ENCODE assay signal across 1 cellular context in genomic region chr10:95561200-95562177, GRCh38.
TF ChIP-seq lines count a peak whose summit lies in the region.

SORBS1 (minus strand) TSS chr10:95561371; CDS start chr10:95441135, 120,236 bp downstream.

TF ChIP-seq in K562, 482 proteins besides CTCF, POLR2A, EP300 and RAD21 (continued from another document and continues in another):
- TF ChIP-seq PTRF (tag; IDR thresholded peaks at IDR 0.05) (no peak), ADNP (tag; IDR thresholded peaks at IDR 0.05) (peak; percentile 100), STAG1 (CRISPR knock-in tag; IDR thresholded peaks at IDR 0.05; ENCODE audit: borderline replicate concordance) (no peak), HINFP (tag; conservative IDR thresholded peaks at IDR 0.05; ENCODE audit: low read depth) (no peak), MIER1 (IDR thresholded peaks at IDR 0.05; ENCODE audit: low read depth) (no peak), RBM34 (IDR thresholded peaks at IDR 0.05; ENCODE audit: borderline replicate concordance, insufficient read depth, low read length) (no peak), MYC (IDR thresholded peaks at IDR 0.05; ENCODE audit: low read depth, low read length) (peak; percentile 58), MYC (CRISPR knock-in tag; IDR thresholded peaks at IDR 0.05; ENCODE audit: borderline replicate concordance, low read depth) (no peak), KDM1A (IDR thresholded peaks at IDR 0.05) (peak; percentile 94 to 97), LARP7 (IDR thresholded peaks at IDR 0.05) (no peak), CBX3 (IDR thresholded peaks at IDR 0.05; ENCODE audit: borderline replicate concordance in 1 of 2, low read length in 2 of 2) (peak in 1 of 2 experiments; percentile 81; a peak in 2 of 3 replicates), NR1H2 (CRISPR knock-in tag; IDR thresholded peaks at IDR 0.05) (no peak), FOXK2 (conservative IDR thresholded peaks at IDR 0.05 in 1 of 2, IDR thresholded peaks at IDR 0.05 in 1 of 2; ENCODE audit: low read depth in 2 of 2) (no peak), ZNF311 (CRISPR knock-in tag; IDR thresholded peaks at IDR 0.05) (no peak), MAFG (tag; conservative IDR thresholded peaks at IDR 0.05) (no peak), NR2F6 (CRISPR knock-in tag; IDR thresholded peaks at IDR 0.05) (no peak), TEAD1 (CRISPR knock-in tag; IDR thresholded peaks at IDR 0.05) (no peak), KAT8 (IDR thresholded peaks at IDR 0.05; ENCODE audit: low read depth) (no peak), FOXK1 (CRISPR knock-in tag; IDR thresholded peaks at IDR 0.05; ENCODE audit: borderline replicate concordance) (no peak), BRD4 (IDR thresholded peaks at IDR 0.05) (no peak), ZNF121 (CRISPR knock-in tag; conservative IDR thresholded peaks at IDR 0.05) (no peak), HDAC6 (IDR thresholded peaks at IDR 0.05; ENCODE audit: low read depth, low read length) (no peak), ZNF277 (CRISPR knock-in tag; IDR thresholded peaks at IDR 0.05; ENCODE audit: borderline replicate concordance) (no peak), CHCHD3 (CRISPR knock-in tag; IDR thresholded peaks at IDR 0.05) (no peak), ZNF592 (IDR thresholded peaks at IDR 0.05) (peak; percentile 39; the same call in 1 of the 2 replicates), ZNF699 (CRISPR knock-in tag; IDR thresholded peaks at IDR 0.05; ENCODE audit: insufficient replicate concordance) (no peak), HDAC1 (IDR thresholded peaks at IDR 0.05) (peak; percentile 53 to 77; a peak in 3 of 4 replicates), TBP (optimal IDR thresholded peaks at IDR 0.05; ENCODE audit: low read depth, low read length) (peak; percentile 59), CAMTA2 (CRISPR knock-in tag; conservative IDR thresholded peaks at IDR 0.05) (no peak), SRSF3 (IDR thresholded peaks at IDR 0.05; ENCODE audit: insufficient read depth, low read length) (no peak), EZH2 (IDR thresholded peaks at IDR 0.05; ENCODE audit: borderline replicate concordance, low read depth, low read length) (no peak), FOXJ2 (tag; IDR thresholded peaks at IDR 0.05) (no peak), PHF8 (IDR thresholded peaks at IDR 0.05; ENCODE audit: borderline replicate concordance, low read length) (peak; percentile 64; the same call in 1 of the 2 replicates), CBFB (CRISPR knock-in tag; IDR thresholded peaks at IDR 0.05) (no peak), BHLHE40 (IDR thresholded peaks at IDR 0.05; ENCODE audit: low read length) (no peak), AFF4 (CRISPR knock-in tag; IDR thresholded peaks at IDR 0.05) (no peak), PKNOX1 (IDR thresholded peaks at IDR 0.05) (no peak; the same call in 1 of the 2 replicates), ZNF140 (CRISPR knock-in tag; IDR thresholded peaks at IDR 0.05) (no peak), CTBP1 (IDR thresholded peaks at IDR 0.05; ENCODE audit: borderline replicate concordance) (peak; percentile 61; the same call in 1 of the 2 replicates), BDP1 (IDR thresholded peaks at IDR 0.05; ENCODE audit: insufficient read depth, insufficient read length) (no peak), TEAD2 (tag; IDR thresholded peaks at IDR 0.05) (no peak), MEF2A (IDR thresholded peaks at IDR 0.05; ENCODE audit: control insufficient read depth, low read depth, low read length) (no peak), CREM (IDR thresholded peaks at IDR 0.05; ENCODE audit: low read depth) (peak; percentile 62; the same call in 1 of the 2 replicates), HMG20B (CRISPR knock-in tag; IDR thresholded peaks at IDR 0.05) (no peak)
- TF ChIP-seq, protein P1, sequence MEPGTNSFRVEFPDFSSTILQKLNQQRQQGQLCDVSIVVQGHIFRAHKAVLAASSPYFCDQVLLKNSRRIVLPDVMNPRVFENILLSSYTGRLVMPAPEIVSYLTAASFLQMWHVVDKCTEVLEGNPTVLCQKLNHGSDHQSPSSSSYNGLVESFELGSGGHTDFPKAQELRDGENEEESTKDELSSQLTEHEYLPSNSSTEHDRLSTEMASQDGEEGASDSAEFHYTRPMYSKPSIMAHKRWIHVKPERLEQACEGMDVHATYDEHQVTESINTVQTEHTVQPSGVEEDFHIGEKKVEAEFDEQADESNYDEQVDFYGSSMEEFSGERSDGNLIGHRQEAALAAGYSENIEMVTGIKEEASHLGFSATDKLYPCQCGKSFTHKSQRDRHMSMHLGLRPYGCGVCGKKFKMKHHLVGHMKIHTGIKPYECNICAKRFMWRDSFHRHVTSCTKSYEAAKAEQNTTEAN (CRISPR knock-in tag; IDR thresholded peaks at IDR 0.05): no peak
- TF ChIP-seq, protein P2, sequence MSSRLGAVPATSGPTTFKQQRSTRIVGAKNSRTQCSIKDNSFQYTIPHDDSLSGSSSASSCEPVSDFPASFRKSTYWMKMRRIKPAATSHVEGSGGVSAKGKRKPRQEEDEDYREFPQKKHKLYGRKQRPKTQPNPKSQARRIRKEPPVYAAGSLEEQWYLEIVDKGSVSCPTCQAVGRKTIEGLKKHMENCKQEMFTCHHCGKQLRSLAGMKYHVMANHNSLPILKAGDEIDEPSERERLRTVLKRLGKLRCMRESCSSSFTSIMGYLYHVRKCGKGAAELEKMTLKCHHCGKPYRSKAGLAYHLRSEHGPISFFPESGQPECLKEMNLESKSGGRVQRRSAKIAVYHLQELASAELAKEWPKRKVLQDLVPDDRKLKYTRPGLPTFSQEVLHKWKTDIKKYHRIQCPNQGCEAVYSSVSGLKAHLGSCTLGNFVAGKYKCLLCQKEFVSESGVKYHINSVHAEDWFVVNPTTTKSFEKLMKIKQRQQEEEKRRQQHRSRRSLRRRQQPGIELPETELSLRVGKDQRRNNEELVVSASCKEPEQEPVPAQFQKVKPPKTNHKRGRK (tag; IDR thresholded peaks at IDR 0.05): no peak
- TF ChIP-seq, protein P3, sequence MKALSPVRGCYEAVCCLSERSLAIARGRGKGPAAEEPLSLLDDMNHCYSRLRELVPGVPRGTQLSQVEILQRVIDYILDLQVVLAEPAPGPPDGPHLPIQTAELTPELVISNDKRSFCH (CRISPR knock-in tag; IDR thresholded peaks at IDR 0.05): no peak
- TF ChIP-seq, protein P3 (tag; IDR thresholded peaks at IDR 0.05): no peak
- TF ChIP-seq, protein P4, sequence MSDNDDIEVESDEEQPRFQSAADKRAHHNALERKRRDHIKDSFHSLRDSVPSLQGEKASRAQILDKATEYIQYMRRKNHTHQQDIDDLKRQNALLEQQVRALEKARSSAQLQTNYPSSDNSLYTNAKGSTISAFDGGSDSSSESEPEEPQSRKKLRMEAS (CRISPR knock-in tag; IDR thresholded peaks at IDR 0.05): no peak
- TF ChIP-seq, protein P5, sequence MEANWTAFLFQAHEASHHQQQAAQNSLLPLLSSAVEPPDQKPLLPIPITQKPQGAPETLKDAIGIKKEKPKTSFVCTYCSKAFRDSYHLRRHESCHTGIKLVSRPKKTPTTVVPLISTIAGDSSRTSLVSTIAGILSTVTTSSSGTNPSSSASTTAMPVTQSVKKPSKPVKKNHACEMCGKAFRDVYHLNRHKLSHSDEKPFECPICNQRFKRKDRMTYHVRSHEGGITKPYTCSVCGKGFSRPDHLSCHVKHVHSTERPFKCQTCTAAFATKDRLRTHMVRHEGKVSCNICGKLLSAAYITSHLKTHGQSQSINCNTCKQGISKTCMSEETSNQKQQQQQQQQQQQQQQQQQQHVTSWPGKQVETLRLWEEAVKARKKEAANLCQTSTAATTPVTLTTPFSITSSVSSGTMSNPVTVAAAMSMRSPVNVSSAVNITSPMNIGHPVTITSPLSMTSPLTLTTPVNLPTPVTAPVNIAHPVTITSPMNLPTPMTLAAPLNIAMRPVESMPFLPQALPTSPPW (CRISPR knock-in tag; IDR thresholded peaks at IDR 0.05): peak; percentile 57
- TF ChIP-seq, protein P6, sequence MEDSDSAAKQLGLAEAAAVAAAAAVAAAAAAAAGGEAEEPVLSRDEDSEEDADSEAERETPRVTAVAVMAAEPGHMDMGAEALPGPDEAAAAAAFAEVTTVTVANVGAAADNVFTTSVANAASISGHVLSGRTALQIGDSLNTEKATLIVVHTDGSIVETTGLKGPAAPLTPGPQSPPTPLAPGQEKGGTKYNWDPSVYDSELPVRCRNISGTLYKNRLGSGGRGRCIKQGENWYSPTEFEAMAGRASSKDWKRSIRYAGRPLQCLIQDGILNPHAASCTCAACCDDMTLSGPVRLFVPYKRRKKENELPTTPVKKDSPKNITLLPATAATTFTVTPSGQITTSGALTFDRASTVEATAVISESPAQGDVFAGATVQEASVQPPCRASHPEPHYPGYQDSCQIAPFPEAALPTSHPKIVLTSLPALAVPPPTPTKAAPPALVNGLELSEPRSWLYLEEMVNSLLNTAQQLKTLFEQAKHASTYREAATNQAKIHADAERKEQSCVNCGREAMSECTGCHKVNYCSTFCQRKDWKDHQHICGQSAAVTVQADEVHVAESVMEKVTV (CRISPR knock-in tag; IDR thresholded peaks at IDR 0.05): no peak
